Comparison of ENCODE assay signal across 1 cellular context in genomic region chr11:2400069-2400760, GRCh38.
A peak's percentile ranks its signal among the peaks of the same experiment; 100 is the strongest.
TF ChIP-seq lines count a peak whose summit lies in the region.

Gene TSSC4 (plus strand): TSS chr11:2400750. CDS start chr11:2402634, 1,884 bp downstream.

TF ChIP-seq in HEK293, 187 proteins besides CTCF, POLR2A, EP300 and RAD21 (continued from another document):
- TF ChIP-seq HOXD13 (CRISPR knock-in tag; IDR thresholded peaks at IDR 0.05; ENCODE audit: borderline replicate concordance) (no peak), ZNF488 (tag by site-specific recombination; IDR thresholded peaks at IDR 0.05) (no peak), BCL11B (tag by site-specific recombination; IDR thresholded peaks at IDR 0.05; ENCODE audit: low read depth) (no peak), ZNF311 (tag by site-specific recombination; IDR thresholded peaks at IDR 0.05; ENCODE audit: borderline replicate concordance) (no peak), ZIC2 (tag by site-specific recombination; IDR thresholded peaks at IDR 0.05) (no peak), ZNF639 (tag by site-specific recombination; IDR thresholded peaks at IDR 0.05) (0 out of 2 replicates have a peak, but pooled peaks have one; percentile 46), ZNF704 (tag by site-specific recombination; IDR thresholded peaks at IDR 0.05) (no peak), ZBTB48 (tag by site-specific recombination; IDR thresholded peaks at IDR 0.05) (no peak), ZNF521 (tag by site-specific recombination; IDR thresholded peaks at IDR 0.05) (no peak), ZNF16 (tag by site-specific recombination; IDR thresholded peaks at IDR 0.05; ENCODE audit: low read depth) (no peak), PBX3 (CRISPR knock-in tag; IDR thresholded peaks at IDR 0.05) (peak; percentile 78; the same call in 1 of the 2 replicates), KLF17 (tag by site-specific recombination; IDR thresholded peaks at IDR 0.05) (peak; percentile 72; the same call in 1 of the 2 replicates), MEIS1 (CRISPR knock-in tag; IDR thresholded peaks at IDR 0.05; ENCODE audit: borderline replicate concordance) (no peak), ZFP37 (tag by site-specific recombination; IDR thresholded peaks at IDR 0.05) (peak; percentile 80; the same call in 1 of the 2 replicates), ZXDB (tag by site-specific recombination; IDR thresholded peaks at IDR 0.05) (peak; percentile 90), ZNF549 (tag by site-specific recombination; IDR thresholded peaks at IDR 0.05) (no peak), ZNF701 (tag by site-specific recombination; IDR thresholded peaks at IDR 0.05) (no peak), SP7 (tag by site-specific recombination; IDR thresholded peaks at IDR 0.05) (peak; percentile 75), ZNF114 (tag by site-specific recombination; IDR thresholded peaks at IDR 0.05) (no peak), KLF8 (tag by site-specific recombination; IDR thresholded peaks at IDR 0.05) (peak; percentile 75), ZNF658 (tag by site-specific recombination; IDR thresholded peaks at IDR 0.05) (no peak), ZBTB8A (tag by site-specific recombination; IDR thresholded peaks at IDR 0.05) (peak; percentile 39; the same call in 1 of the 2 replicates), ZNF621 (tag by site-specific recombination; IDR thresholded peaks at IDR 0.05) (no peak), ZBTB20 (tag by site-specific recombination; IDR thresholded peaks at IDR 0.05) (peak; percentile 70; the same call in 1 of the 2 replicates), ZBTB21 (tag by site-specific recombination; IDR thresholded peaks at IDR 0.05) (peak; percentile 99), REPIN1 (tag by site-specific recombination; IDR thresholded peaks at IDR 0.05; ENCODE audit: low read depth) (no peak), ZNF776 (tag by site-specific recombination; IDR thresholded peaks at IDR 0.05; ENCODE audit: borderline replicate concordance) (no peak), MYNN (tag by site-specific recombination; IDR thresholded peaks at IDR 0.05; ENCODE audit: borderline replicate concordance) (no peak), OVOL3 (tag by site-specific recombination; IDR thresholded peaks at IDR 0.05) (no peak), ELK4 (IDR thresholded peaks at IDR 0.05; ENCODE audit: borderline replicate concordance, low read depth, low read length) (no peak; the same call in none of the 2 replicates), ZNF48 (tag by site-specific recombination; IDR thresholded peaks at IDR 0.05) (no peak), ZNF112 (tag by site-specific recombination; IDR thresholded peaks at IDR 0.05) (no peak), ZNF121 (tag by site-specific recombination; IDR thresholded peaks at IDR 0.05) (peak; percentile 38; the same call in 1 of the 2 replicates), ZBTB6 (tag by site-specific recombination; IDR thresholded peaks at IDR 0.05) (0 out of 2 replicates have a peak, but pooled peaks have one; percentile 42), YY2 (tag by site-specific recombination; IDR thresholded peaks at IDR 0.05) (0 out of 2 replicates have a peak, but pooled peaks have one; percentile 39), ZNF138 (tag by site-specific recombination; IDR thresholded peaks at IDR 0.05; ENCODE audit: borderline replicate concordance) (no peak), ZNF335 (tag by site-specific recombination; conservative IDR thresholded peaks at IDR 0.05) (peak; percentile 88), ZNF791 (tag by site-specific recombination; IDR thresholded peaks at IDR 0.05) (no peak), ZNF768 (tag by site-specific recombination; IDR thresholded peaks at IDR 0.05) (no peak), ZNF580 (tag by site-specific recombination; IDR thresholded peaks at IDR 0.05) (peak; percentile 100), ZNF19 (tag by site-specific recombination; IDR thresholded peaks at IDR 0.05; ENCODE audit: low read depth) (no peak), GLIS1 (tag by site-specific recombination; IDR thresholded peaks at IDR 0.05) (0 out of 2 replicates have a peak, but pooled peaks have one; percentile 29), ZEB2 (tag by site-specific recombination; IDR thresholded peaks at IDR 0.05) (peak; percentile 96), ZNF585B (tag by site-specific recombination; IDR thresholded peaks at IDR 0.05) (no peak), ZNF670 (tag by site-specific recombination; IDR thresholded peaks at IDR 0.05; ENCODE audit: low read depth) (no peak), ZNF292 (tag by site-specific recombination; IDR thresholded peaks at IDR 0.05; ENCODE audit: borderline replicate concordance, low read depth) (no peak), ZBTB26 (tag by site-specific recombination; optimal IDR thresholded peaks at IDR 0.05) (peak; percentile 80), ZNF600 (tag by site-specific recombination; IDR thresholded peaks at IDR 0.05) (peak; percentile 23; the same call in 1 of the 2 replicates), KLF10 (tag by site-specific recombination; IDR thresholded peaks at IDR 0.05) (peak; percentile 37; the same call in 1 of the 2 replicates), HOXC10 (CRISPR knock-in tag; IDR thresholded peaks at IDR 0.05) (0 out of 2 replicates have a peak, but pooled peaks have one; percentile 9), TCF7L2 (IDR thresholded peaks at IDR 0.05; ENCODE audit: borderline replicate concordance, low read depth, low read length) (no peak), ZNF561 (tag by site-specific recombination; IDR thresholded peaks at IDR 0.05; ENCODE audit: borderline replicate concordance) (0 out of 2 replicates have a peak, but pooled peaks have one; percentile 12), ZNF398 (tag by site-specific recombination; IDR thresholded peaks at IDR 0.05) (no peak), SCRT2 (tag by site-specific recombination; IDR thresholded peaks at IDR 0.05) (0 out of 2 replicates have a peak, but pooled peaks have one; percentile 27), WT1 (tag by site-specific recombination; IDR thresholded peaks at IDR 0.05) (0 out of 2 replicates have a peak, but pooled peaks have one; percentile 43), ZNF76 (tag by site-specific recombination; IDR thresholded peaks at IDR 0.05; ENCODE audit: borderline replicate concordance, low read depth) (peak; percentile 98), ZBTB1 (tag by site-specific recombination; IDR thresholded peaks at IDR 0.05) (no peak)
